Comparison of ENCODE assay signal across 9 cellular contexts in the genomic region with DNA sequence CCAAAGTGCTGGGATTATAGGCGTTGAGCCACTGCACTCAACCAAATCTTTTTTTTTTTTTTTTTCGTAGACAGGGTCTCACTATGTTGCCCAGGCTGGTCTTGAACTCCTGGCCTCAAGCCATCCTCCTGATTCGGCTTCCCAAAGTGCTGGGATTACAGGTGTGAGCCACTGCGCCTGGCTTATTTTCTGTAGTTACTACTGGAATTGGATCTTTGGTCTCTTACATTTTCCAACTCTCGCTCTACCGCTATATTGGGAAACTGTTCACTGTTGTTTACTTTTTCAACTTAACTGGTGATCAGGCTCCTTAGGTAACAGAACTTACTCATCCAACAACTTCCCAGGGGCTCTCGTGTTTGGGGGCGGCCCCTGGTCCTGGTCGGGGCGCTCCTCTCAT. TPM values are rescaled to one million over a fixed set of nuclear protein-coding genes. Genes with fewer than 3 reads are reported as not detected.
"Had no signal": no experiment of that assay in that cellular context is flagged by ENCODE, and none has a peak within 500 bp of the region (broad histone marks: within the 10 kb centered on the region; RNA-seq: fewer than 3 reads in every experiment).

No MANE protein-coding gene starts in this region.

- H3K9ac ChIP-seq: KMS-11 had no signal

- DNase-seq: IMR-90, KBM-7, KG1 had no signal

- H3K27ac ChIP-seq: HL-60, KMS-11 had no signal

- FAIRE-seq: HTR-8/SVneo had no signal

- H3K4me2 ChIP-seq: KMS-11 had no signal

RNA-seq across cellular contexts. Expression of gene OR1F1, which starts 32.8 kb away (rescaled TPM):
- total RNA-seq: HT-29, HT1080, IMR-90 had no signal
- polyA plus RNA-seq: IgD-negative memory B cell had no signal

RNA-seq across cellular contexts. Expression of gene MEFV, which starts 35.6 kb away (rescaled TPM):
- total RNA-seq: HT1080, IMR-90 had no signal
- polyA plus RNA-seq: IgD-negative memory B cell, IMR-90 had no signal
